Comparison of ENCODE assay signal across 14 cellular contexts in genomic region chr22:19473578-19473977, GRCh38. TPM values are rescaled to one million over a fixed set of nuclear protein-coding genes. Genes with fewer than 3 reads are reported as not detected.
DNase-seq lines count a peak whose midpoint lies in the region; ATAC-seq, FAIRE-seq and TF ChIP-seq lines count a peak whose summit lies in the region.
"Had no signal": no experiment of that assay in that cellular context is flagged by ENCODE, and none has a peak within 500 bp of the region (broad histone marks: within the 10 kb centered on the region; RNA-seq: fewer than 3 reads in every experiment).

No MANE protein-coding gene starts in this region.

- H4K20me1 ChIP-seq in GM23248 (ENCODE audit: insufficient read depth): peaks cover 4% of the 10 kb centered on the region; the same call in 1 of the 2 replicates

- H2AFZ ChIP-seq in GM23248: no peak overlapping the region

- no peaks in the 10 kb centered on the region for H3K27me3 ChIP-seq in GM23248 (replicated peaks; ENCODE audit: insufficient read depth)
- H3K27me3 ChIP-seq in MG63: no peaks in the 10 kb centered on the region
- no peaks in the 10 kb centered on the region for H3K27me3 ChIP-seq in bronchial epithelial cell (ENCODE audit: control insufficient read depth, insufficient read depth, low read length)
- no peaks in the 10 kb centered on the region for H3K27me3 ChIP-seq in left lung
- H3K27me3 ChIP-seq: heart left ventricle had no signal

- H3K27me3 Mint-ChIP-seq in neural crest cell (ENCODE audit: low read depth): no peaks in the 10 kb centered on the region
- H3K27me3 Mint-ChIP-seq: activated CD4-positive, alpha-beta T cell treated with anti-CD3 and anti-CD28 coated beads, Interleukin-2, amount 10 ng/mL, durations not matched to agents 7 days and 5 days had no signal

- peak; percentile 8 for TF ChIP-seq CTCF in bronchial epithelial cell (IDR thresholded peaks at IDR 0.05; ENCODE audit: insufficient read depth, low read length, severe bottlenecking)
- peak; percentile 21 for TF ChIP-seq CTCF in neural crest cell (conservative IDR thresholded peaks at IDR 0.05)
- TF ChIP-seq CTCF in left lung (IDR thresholded peaks at IDR 0.05): no peak

- H3K27ac Mint-ChIP-seq in neural crest cell (ENCODE audit: unreplicated experiment): no peak overlapping the region
- H3K27ac Mint-ChIP-seq: activated CD4-positive, alpha-beta T cell treated with anti-CD3 and anti-CD28 coated beads, Interleukin-2, amount 10 ng/mL, durations not matched to agents 7 days and 5 days had no signal

- peaks cover 70% of the 10 kb centered on the region for H3K79me2 ChIP-seq in GM23248 (ENCODE audit: insufficient read depth)

- H3K36me3 ChIP-seq in GM23248 (ENCODE audit: low read depth) (peaks cover 31% of the 10 kb centered on the region; the same call in 1 of the 2 replicates), MG63 (peaks cover 71% of the 10 kb centered on the region), bronchial epithelial cell (ENCODE audit: control insufficient read depth, insufficient read depth, low read length) (peaks cover 38% of the 10 kb centered on the region), left lung (peaks cover 0 to 69% of the 10 kb centered on the region in 2 donors)

- peaks cover 14% of the 10 kb centered on the region for H3K4me1 Mint-ChIP-seq in neural crest cell

- H3F3A ChIP-seq in GM23248 (ENCODE audit: insufficient read depth): peaks cover 8% of the 10 kb centered on the region; the same call in 1 of the 2 replicates

- FAIRE-seq in bronchial epithelial cell (lab: Jason Lieb, UNC): no peak

- H3K4me3 Mint-ChIP-seq in neural crest cell: no peak overlapping the region
- H3K4me3 Mint-ChIP-seq: activated CD4-positive, alpha-beta T cell treated with anti-CD3 and anti-CD28 coated beads, Interleukin-2, amount 10 ng/mL, durations not matched to agents 7 days and 5 days had no signal

- peaks cover 5% of the 10 kb centered on the region for H3K36me3 Mint-ChIP-seq in neural crest cell (ENCODE audit: low read depth)

- peaks cover 11% of the 10 kb centered on the region; the same call in 1 of the 2 replicates for H3K4me1 ChIP-seq in GM23248 (ENCODE audit: insufficient read depth)
- H3K4me1 ChIP-seq in left lung: peaks cover 14 to 26% of the 10 kb centered on the region in 2 donors

- DNase-seq in GM23248 (peak; percentile 22), MG63 (peak; percentile 49), bronchial epithelial cell (ENCODE audit: low read depth) (no peak), neural crest cell (ENCODE audit: low read depth, low spot score) (no peak), NCI-H1092 (lab: John Stamatoyannopoulos, UW) (no peak), left lung (no peak)
- DNase-seq: activated CD4-positive, alpha-beta T cell treated with anti-CD3 and anti-CD28 coated beads, Interleukin-2, amount 10 ng/mL, durations not matched to agents 7 days and 5 days; heart left ventricle; left colon; NCI-H1930; Right ventricle myocardium superior; stimulated activated CD4-positive, alpha-beta T cell treated with anti-CD3 and anti-CD28 coated beads, Interleukin-12 subunit alpha, Interleukin-12 subunit beta, amount 100 ng/mL, for 4 hours had no signal

- H3K27ac ChIP-seq in GM23248 (no peak overlapping the region), left lung (no peak overlapping the region)
- H3K27ac ChIP-seq: heart left ventricle had no signal

- H3K9me3 ChIP-seq in GM23248 (ENCODE audit: low read depth) (no peaks in the 10 kb centered on the region), MG63 (no peaks in the 10 kb centered on the region), left lung (no peaks in the 10 kb centered on the region)
- H3K9me3 ChIP-seq: heart left ventricle had no signal

- in situ Hi-C loops in GM23248 (cut with MboI): no loop called here

- H3K9ac ChIP-seq in GM23248: no peak overlapping the region

- WGBS in GM23248 (ENCODE audit: low coverage in 1 of 2, low lambda C conversion rate in 2 of 2, missing lambda C conversion rate in 2 of 2), 2 experiments: 67 to 75% methylated on average over 3 of the region's 3 CpGs

- ATAC-seq in left lung (no peak), HG02840 (IDR thresholded peaks at IDR 0.05; ENCODE audit: low FRiP score, unreplicated experiment) (no peak)
- ATAC-seq: activated naive CD4-positive, alpha-beta T cell treated with anti-CD3 and anti-CD28 coated beads, Interleukin-2, amount 50 U/mL, for 72 hours; heart left ventricle; left colon had no signal

- no peaks in the 10 kb centered on the region for H3K9me3 Mint-ChIP-seq in neural crest cell
- H3K9me3 Mint-ChIP-seq: activated CD4-positive, alpha-beta T cell treated with anti-CD3 and anti-CD28 coated beads, Interleukin-2, amount 10 ng/mL, durations not matched to agents 7 days and 5 days; activated naive CD4-positive, alpha-beta T cell treated with anti-CD3 and anti-CD28 coated beads, Interleukin-2, amount 50 U/mL, for 72 hours had no signal

- intact Hi-C loops in left lung (cut with DNase I): no loop called here

- H3K4me2 ChIP-seq in GM23248 (ENCODE audit: unreplicated experiment): no peak overlapping the region

- no peaks in the 10 kb centered on the region for H3K9me2 ChIP-seq in GM23248 (ENCODE audit: insufficient read depth)

- H3K4me3 ChIP-seq in GM23248: no peak overlapping the region
- no peak overlapping the region for H3K4me3 ChIP-seq in MG63
- no peak overlapping the region for H3K4me3 ChIP-seq in bronchial epithelial cell (ENCODE audit: low read depth, low read length)
- no peak overlapping the region for H3K4me3 ChIP-seq in left lung
- H3K4me3 ChIP-seq: heart left ventricle had no signal

RNA-seq across cellular contexts. Expression of gene UFD1, which starts 5.4 kb away (rescaled TPM):
- 55.2 and 61.2 TPM in 2 replicates for total RNA-seq in GM23248 (2014; rRNA removed; shearing (Covaris generic))
- 113 and 117 TPM in 2 replicates for polyA plus RNA-seq in GM23248 (2016; fragmentation: Nextera tagmentation; extraction: Ambion mirVana)
- total RNA-seq in MG63 (2014; rRNA removed; shearing (Covaris generic); ENCODE audit: low replicate concordance): 128 and 161 TPM in 2 replicates
- total RNA-seq in bronchial epithelial cell (66.9 and 77.8 TPM in 2 replicates), neural crest cell (69.4 and 71.5 TPM in 2 replicates), left lung (10 to 100 TPM; 41.7 to 72.9 TPM)

RNA-seq across cellular contexts. Expression of gene CDC45, which starts 6.1 kb away (rescaled TPM):
- 9.5 TPM in 2 replicates for total RNA-seq in GM23248 (2014; rRNA removed; shearing (Covaris generic))
- 10.1 and 10.6 TPM in 2 replicates for polyA plus RNA-seq in GM23248 (2016; fragmentation: Nextera tagmentation; extraction: Ambion mirVana)
- total RNA-seq in MG63 (2014; rRNA removed; shearing (Covaris generic); ENCODE audit: low replicate concordance): 81.8 and 89.1 TPM in 2 replicates
- total RNA-seq in bronchial epithelial cell: 0.26 and 1.2 TPM in 2 replicates
- total RNA-seq in neural crest cell: 47.1 and 49.8 TPM in 2 replicates
- 10 to 100 TPM in 1 of 2 donors, 1 to 10 TPM in 1; 6.5 to 11.8 TPM for total RNA-seq in left lung

RNA-seq across cellular contexts. Expression of gene C22orf39, which starts 26.1 kb away (rescaled TPM):
- total RNA-seq in GM23248 (2014; rRNA removed; shearing (Covaris generic)): 14.4 and 15.0 TPM in 2 replicates
- 21.3 and 22.8 TPM in 2 replicates for polyA plus RNA-seq in GM23248 (2016; fragmentation: Nextera tagmentation; extraction: Ambion mirVana)
- total RNA-seq in MG63 (2014; rRNA removed; shearing (Covaris generic); ENCODE audit: low replicate concordance): 33.0 and 38.7 TPM in 2 replicates
- total RNA-seq in bronchial epithelial cell (25.3 and 38.9 TPM in 2 replicates), neural crest cell (38.0 and 38.4 TPM in 2 replicates), left lung (10 to 100 TPM; 30.1 to 31.8 TPM)

RNA-seq across cellular contexts. Expression of gene MRPL40, which starts 41.2 kb away (rescaled TPM):
- total RNA-seq in GM23248 (2014; rRNA removed; shearing (Covaris generic)): 27.3 and 37.6 TPM in 2 replicates
- 80.8 and 81.9 TPM in 2 replicates for polyA plus RNA-seq in GM23248 (2016; fragmentation: Nextera tagmentation; extraction: Ambion mirVana)
- 56.2 and 80.2 TPM in 2 replicates for total RNA-seq in MG63 (2014; rRNA removed; shearing (Covaris generic); ENCODE audit: low replicate concordance)
- total RNA-seq in bronchial epithelial cell (60.8 and 61.7 TPM in 2 replicates), neural crest cell (30.4 and 32.6 TPM in 2 replicates), left lung (10 to 100 TPM; 21.9 to 24.9 TPM)

RNA-seq across cellular contexts. Expression of gene HIRA, which starts 42.0 kb away (rescaled TPM):
- 18.6 and 24.2 TPM in 2 replicates for total RNA-seq in GM23248 (2014; rRNA removed; shearing (Covaris generic))
- 2.1 and 2.7 TPM in 2 replicates for polyA plus RNA-seq in GM23248 (2016; fragmentation: Nextera tagmentation; extraction: Ambion mirVana)
- total RNA-seq in MG63 (2014; rRNA removed; shearing (Covaris generic); ENCODE audit: low replicate concordance): 19.8 and 22.1 TPM in 2 replicates
- total RNA-seq in bronchial epithelial cell: 20.6 and 22.4 TPM in 2 replicates
- 57.1 and 66.3 TPM in 2 replicates for total RNA-seq in neural crest cell
- 10 to 100 TPM; 18.4 to 27.7 TPM for total RNA-seq in left lung

Comparison
In these comparisons a context has a peak if more than half of its experiments do, and no peak if none do; other contexts are left out.
1. DNase-seq: peak in GM23248 (single experiment) and MG63 (single experiment); none in bronchial epithelial cell (single experiment), neural crest cell (single experiment), NCI-H1092 (single experiment) and left lung (0 of 2).
2. CTCF ChIP-seq: peak in bronchial epithelial cell (single experiment) and neural crest cell (single experiment); none in left lung (0 of 2).